Comparison of ENCODE assay signal across 1 cellular context in genomic region chr22:41834005-41834975, GRCh38.
TF ChIP-seq lines count a peak whose summit lies in the region.

No MANE protein-coding gene starts in this region.

TF ChIP-seq in SK-N-SH treated with all-trans-retinoic acid at 6 μM for 48 hours, 23 proteins besides CTCF, POLR2A, EP300 and RAD21 (continued from another document):
- TF ChIP-seq, protein P1, sequence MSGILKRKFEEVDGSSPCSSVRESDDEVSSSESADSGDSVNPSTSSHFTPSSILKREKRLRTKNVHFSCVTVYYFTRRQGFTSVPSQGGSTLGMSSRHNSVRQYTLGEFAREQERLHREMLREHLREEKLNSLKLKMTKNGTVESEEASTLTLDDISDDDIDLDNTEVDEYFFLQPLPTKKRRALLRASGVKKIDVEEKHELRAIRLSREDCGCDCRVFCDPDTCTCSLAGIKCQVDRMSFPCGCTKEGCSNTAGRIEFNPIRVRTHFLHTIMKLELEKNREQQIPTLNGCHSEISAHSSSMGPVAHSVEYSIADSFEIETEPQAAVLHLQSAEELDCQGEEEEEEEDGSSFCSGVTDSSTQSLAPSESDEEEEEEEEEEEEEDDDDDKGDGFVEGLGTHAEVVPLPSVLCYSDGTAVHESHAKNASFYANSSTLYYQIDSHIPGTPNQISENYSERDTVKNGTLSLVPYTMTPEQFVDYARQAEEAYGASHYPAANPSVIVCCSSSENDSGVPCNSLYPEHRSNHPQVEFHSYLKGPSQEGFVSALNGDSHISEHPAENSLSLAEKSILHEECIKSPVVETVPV (CRISPR knock-in tag; IDR thresholded peaks at IDR 0.05), result no peak
- TF ChIP-seq GLIS3 (CRISPR knock-in tag; IDR thresholded peaks at IDR 0.05) (no peak), CSDC2 (CRISPR knock-in tag; IDR thresholded peaks at IDR 0.05) (no peak), ZFP30 (CRISPR knock-in tag; IDR thresholded peaks at IDR 0.05) (no peak), ZC3H10 (CRISPR knock-in tag; IDR thresholded peaks at IDR 0.05) (no peak), ZNF70 (CRISPR knock-in tag; IDR thresholded peaks at IDR 0.05) (no peak), ZNF8 (CRISPR knock-in tag; IDR thresholded peaks at IDR 0.05) (no peak)
